ENCODE assay signal across 1 cellular context in the genomic region with DNA sequence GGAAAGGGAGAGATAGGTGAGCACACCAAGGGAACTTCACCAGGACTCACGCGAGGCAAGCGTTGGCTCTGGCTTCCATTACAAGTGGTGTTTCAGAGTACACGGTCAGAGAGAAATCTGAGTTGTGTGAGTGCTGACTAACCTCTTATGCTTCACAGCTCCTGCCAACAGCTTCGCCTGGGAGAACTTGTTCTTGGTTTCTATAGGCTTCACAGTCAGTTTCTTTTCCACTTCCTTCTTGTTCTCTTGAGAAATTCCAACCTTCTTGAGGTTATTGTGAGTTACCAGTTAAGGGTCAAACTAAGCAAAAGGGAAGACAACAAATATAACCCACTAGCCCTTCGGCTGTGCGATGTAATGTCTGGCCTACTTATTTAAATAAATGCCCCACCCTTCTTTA.
TF ChIP-seq lines count a peak whose summit lies in the region.

No MANE protein-coding gene starts in this region.

TF ChIP-seq in HEK293T, 16 proteins besides CTCF, POLR2A, EP300 and RAD21:
- TF ChIP-seq TARDBP (IDR thresholded peaks at IDR 0.05) (no peak), BHLHE40 (IDR thresholded peaks at IDR 0.05; ENCODE audit: borderline replicate concordance) (no peak), CTBP1 (IDR thresholded peaks at IDR 0.05; ENCODE audit: borderline replicate concordance) (no peak), SP1 (IDR thresholded peaks at IDR 0.05) (no peak), FOXM1 (IDR thresholded peaks at IDR 0.05; ENCODE audit: borderline replicate concordance) (no peak), SUZ12 (IDR thresholded peaks at IDR 0.05) (no peak), ELF4 (IDR thresholded peaks at IDR 0.05) (no peak), NFRKB (IDR thresholded peaks at IDR 0.05) (no peak), LEF1 (IDR thresholded peaks at IDR 0.05; ENCODE audit: borderline replicate concordance) (no peak), ARNT (IDR thresholded peaks at IDR 0.05) (no peak), FOXA1 (IDR thresholded peaks at IDR 0.05) (no peak), L3MBTL2 (conservative IDR thresholded peaks at IDR 0.05) (no peak), ZNF384 (IDR thresholded peaks at IDR 0.05) (no peak), HDGF (IDR thresholded peaks at IDR 0.05; ENCODE audit: borderline replicate concordance) (no peak), FOXK2 (IDR thresholded peaks at IDR 0.05) (no peak)
- TF ChIP-seq, protein P1, sequence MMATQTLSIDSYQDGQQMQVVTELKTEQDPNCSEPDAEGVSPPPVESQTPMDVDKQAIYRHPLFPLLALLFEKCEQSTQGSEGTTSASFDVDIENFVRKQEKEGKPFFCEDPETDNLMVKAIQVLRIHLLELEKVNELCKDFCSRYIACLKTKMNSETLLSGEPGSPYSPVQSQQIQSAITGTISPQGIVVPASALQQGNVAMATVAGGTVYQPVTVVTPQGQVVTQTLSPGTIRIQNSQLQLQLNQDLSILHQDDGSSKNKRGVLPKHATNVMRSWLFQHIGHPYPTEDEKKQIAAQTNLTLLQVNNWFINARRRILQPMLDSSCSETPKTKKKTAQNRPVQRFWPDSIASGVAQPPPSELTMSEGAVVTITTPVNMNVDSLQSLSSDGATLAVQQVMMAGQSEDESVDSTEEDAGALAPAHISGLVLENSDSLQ (IDR thresholded peaks at IDR 0.05) = no peak
